ENCODE assay signal across 14 cellular contexts in genomic region chr22:42363851-42364250, GRCh38.
"Had no signal": no experiment of that assay in that cellular context is flagged by ENCODE, and none has a peak within 500 bp of the region (broad histone marks: within the 10 kb centered on the region; RNA-seq: fewer than 3 reads in every experiment).

No MANE protein-coding gene starts in this region.

- H3K9me3 ChIP-seq: transverse colon had no signal

- H3K36me3 Mint-ChIP-seq: activated CD4-positive, alpha-beta memory T cell treated with anti-CD3 and anti-CD28 coated beads for 36 hours; activated naive CD8-positive, alpha-beta T cell; natural killer cell treated with Interleukin-12 subunit alpha and Interleukin-12 subunit beta and Interleukin-15 and Interleukin-18, amount 100 ng/mL, for 72 hours had no signal

- DNase-seq: activated CD4-positive, alpha-beta memory T cell treated with anti-CD3 and anti-CD28 coated beads for 36 hours; activated CD4-positive, alpha-beta T cell treated with anti-CD3 and anti-CD28 coated beads for 36 hours; activated T-cell treated with anti-CD3 and anti-CD28 coated beads for 4 hours; effector memory CD8-positive, alpha-beta T cell; hypothalamus; kidney; stimulated activated CD4-positive, alpha-beta T cell treated with anti-CD3 and anti-CD28 coated beads, Interleukin-2, amount 100 ng/mL, for 24 hours; stimulated activated naive CD8-positive, alpha-beta T cell treated with anti-CD3 and anti-CD28 coated beads, Interleukin-15, Interleukin-2, amounts not matched to agents 100 U/mL and 50 U/mL, for 24 hours; transverse colon had no signal

- H3K27ac ChIP-seq: cardiac muscle cell had no signal

- H3K4me3 ChIP-seq: cardiac muscle cell, transverse colon had no signal

- ATAC-seq: activated CD4-positive, alpha-beta T cell treated with anti-CD3 and anti-CD28 coated beads for 36 hours; effector memory CD8-positive, alpha-beta T cell; left lobe of liver; natural killer cell treated with Interleukin-12 subunit alpha and Interleukin-12 subunit beta and Interleukin-15 and Interleukin-18, amount 100 ng/mL, for 72 hours; stimulated activated naive CD8-positive, alpha-beta T cell treated with anti-CD3 and anti-CD28 coated beads, Interleukin-15, Interleukin-2, amounts not matched to agents 100 U/mL and 50 U/mL, for 24 hours had no signal

- H3K4me3 Mint-ChIP-seq: activated CD4-positive, alpha-beta memory T cell treated with anti-CD3 and anti-CD28 coated beads for 36 hours; activated CD4-positive, alpha-beta T cell treated with anti-CD3 and anti-CD28 coated beads for 36 hours; activated naive CD8-positive, alpha-beta T cell; effector memory CD8-positive, alpha-beta T cell; natural killer cell treated with Interleukin-12 subunit alpha and Interleukin-12 subunit beta and Interleukin-15 and Interleukin-18, amount 100 ng/mL, for 72 hours had no signal

- H3K9me3 Mint-ChIP-seq: activated CD4-positive, alpha-beta memory T cell treated with anti-CD3 and anti-CD28 coated beads for 36 hours; effector memory CD8-positive, alpha-beta T cell; natural killer cell treated with Interleukin-12 subunit alpha and Interleukin-12 subunit beta and Interleukin-15 and Interleukin-18, amount 100 ng/mL, for 72 hours had no signal

- H3K27ac Mint-ChIP-seq: activated CD4-positive, alpha-beta memory T cell treated with anti-CD3 and anti-CD28 coated beads for 36 hours; activated CD4-positive, alpha-beta T cell treated with anti-CD3 and anti-CD28 coated beads for 36 hours; activated naive CD8-positive, alpha-beta T cell; effector memory CD8-positive, alpha-beta T cell; natural killer cell treated with Interleukin-12 subunit alpha and Interleukin-12 subunit beta and Interleukin-15 and Interleukin-18, amount 100 ng/mL, for 72 hours; progenitor cell of endocrine pancreas had no signal

- H3K36me3 ChIP-seq: cardiac muscle cell, transverse colon had no signal
